In the genomic region with DNA sequence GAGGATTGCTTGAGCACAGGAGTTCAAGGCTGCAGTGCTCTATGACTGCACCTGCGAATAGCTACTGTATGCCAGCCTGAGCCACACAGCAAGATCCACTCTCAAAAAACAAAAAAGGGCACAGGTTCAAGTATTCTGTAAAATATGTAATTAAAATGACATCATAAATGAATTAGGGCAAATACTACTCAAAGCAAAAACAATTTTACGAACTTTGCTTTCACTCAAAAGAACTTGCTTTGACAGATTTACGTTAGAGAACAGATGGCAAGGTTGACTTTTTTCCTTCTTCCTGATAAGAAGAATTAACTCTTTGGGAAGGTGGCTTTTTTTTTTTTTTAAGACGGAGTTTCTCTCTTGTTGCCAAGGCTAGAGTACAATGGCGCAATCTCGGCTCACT, we compare ENCODE assay signal across 20 cellular contexts.
"Had no signal": no experiment of that assay in that cellular context is flagged by ENCODE, and none has a peak within 500 bp of the region (broad histone marks: within the 10 kb centered on the region; RNA-seq: fewer than 3 reads in every experiment).

No MANE protein-coding gene starts in this region.

- DNase-seq: effector memory CD8-positive, alpha-beta T cell; gastrocnemius medialis; heart right ventricle; hypothalamus; mammary epithelial cell; naive thymus-derived CD8-positive, alpha-beta T cell; right cardiac atrium; stimulated activated CD4-positive, alpha-beta T cell treated with anti-CD3 and anti-CD28 coated beads, Interleukin-15, amount 100 ng/mL, for 24 hours; stimulated activated CD4-positive, alpha-beta T cell treated with anti-CD3 and anti-CD28 coated beads, Interleukin-1b, Interleukin-23, amount 100 ng/mL, for 48 hours; stimulated activated CD4-positive, alpha-beta T cell treated with anti-CD3 and anti-CD28 coated beads, Interleukin-4, amount 100 ng/mL, for 24 hours; testis had no signal

- H3K27me3 ChIP-seq: esophagus muscularis mucosa, gastrocnemius medialis, heart right ventricle, testis, tibial nerve, upper lobe of right lung, vagina had no signal

- H3K27ac ChIP-seq: epithelial cell of prostate, esophagus muscularis mucosa, gastrocnemius medialis, heart right ventricle, testis, tibial nerve, upper lobe of right lung, vagina had no signal

- H3K4me3 ChIP-seq: esophagus muscularis mucosa, gastrocnemius medialis, heart right ventricle, mucosa of descending colon, testis, tibial nerve, upper lobe of right lung, vagina had no signal

- FAIRE-seq: islet of Langerhans had no signal

- H3K4me1 ChIP-seq: esophagus muscularis mucosa, gastrocnemius medialis, heart right ventricle, testis, upper lobe of right lung, vagina had no signal

- H3K9me3 ChIP-seq: esophagus muscularis mucosa, gastrocnemius medialis, heart right ventricle, mucosa of descending colon, testis, tibial nerve, upper lobe of right lung, vagina had no signal

- ATAC-seq: effector memory CD8-positive, alpha-beta T cell; gastrocnemius medialis; heart right ventricle; left lobe of liver; mucosa of descending colon; naive thymus-derived CD8-positive, alpha-beta T cell; right cardiac atrium; stimulated activated memory B cell treated with anti-CD40 and anti-IgM and Interleukin-4, amounts not matched to agents 10 μg/mL and 1 μg/mL and 100 μg/mL, for 72 hours; upper lobe of right lung had no signal
